ENCODE assay signal across 10 cellular contexts in genomic region chr14:65949711-65950516, GRCh38.
A peak's percentile ranks its signal among the peaks of the same experiment; 100 is the strongest.
DNase-seq lines count a peak whose midpoint lies in the region; ATAC-seq and TF ChIP-seq lines count a peak whose summit lies in the region.
"Had no signal": no experiment of that assay in that cellular context is flagged by ENCODE, and none has a peak within 500 bp of the region (broad histone marks: within the 10 kb centered on the region; RNA-seq: fewer than 3 reads in every experiment).

No MANE protein-coding gene starts in this region.

- TF ChIP-seq POLR2A in vagina (IDR thresholded peaks at IDR 0.05) = no peak

- H3K4me3 Mint-ChIP-seq in effector memory CD8-positive, alpha-beta T cell = peak overlapping the region; percentile 26 to 46
- H3K4me3 Mint-ChIP-seq: IgD-negative memory B cell had no signal

- H3K27ac ChIP-seq in RWPE2 (ENCODE audit: poor library complexity, severe bottlenecking) = no peak overlapping the region
- no peak overlapping the region for H3K27ac ChIP-seq in SJCRH30
- no peak overlapping the region for H3K27ac ChIP-seq in vagina
- H3K27ac ChIP-seq: dorsolateral prefrontal cortex had no signal

- H3K4me3 ChIP-seq in RWPE2 (ENCODE audit: severe bottlenecking) = no peak overlapping the region
- H3K4me3 ChIP-seq in SJCRH30 = no peak overlapping the region
- H3K4me3 ChIP-seq in vagina = no peak overlapping the region
- H3K4me3 ChIP-seq: dorsolateral prefrontal cortex had no signal

- ATAC-seq in GM18858 (IDR thresholded peaks at IDR 0.05; ENCODE audit: unreplicated experiment) (peak; percentile 65), HG03135 (IDR thresholded peaks at IDR 0.05; ENCODE audit: unreplicated experiment) (peak; percentile 64), RWPE2 (ENCODE audit: low read depth) (peak; percentile 65), HG02884 (IDR thresholded peaks at IDR 0.05; ENCODE audit: unreplicated experiment) (no peak)
- peak; percentile 36 for ATAC-seq in effector memory CD8-positive, alpha-beta T cell (replicated peaks)

- H3K9me3 Mint-ChIP-seq in effector memory CD8-positive, alpha-beta T cell = no peaks in the 10 kb centered on the region
- H3K9me3 Mint-ChIP-seq: IgD-negative memory B cell had no signal

- no peak for TF ChIP-seq CTCF in RWPE2 (IDR thresholded peaks at IDR 0.05; ENCODE audit: poor library complexity, severe bottlenecking)
- TF ChIP-seq CTCF in vagina (IDR thresholded peaks at IDR 0.05) = no peak

- no peaks in the 10 kb centered on the region for H3K9me3 ChIP-seq in RWPE2 (ENCODE audit: severe bottlenecking)
- H3K9me3 ChIP-seq in SJCRH30 (replicated peaks) = no peaks in the 10 kb centered on the region
- no peaks in the 10 kb centered on the region for H3K9me3 ChIP-seq in vagina

- intact Hi-C loops in vagina (cut with DNase I) = loop anchor here (10.0 kb wide), 1 partner anchor 795 kb away; no protein-coding TSS in a partner anchor

- no peaks in the 10 kb centered on the region for H3K27me3 Mint-ChIP-seq in effector memory CD8-positive, alpha-beta T cell

- peak overlapping the region; percentile 14 to 75 for H3K27ac Mint-ChIP-seq in effector memory CD8-positive, alpha-beta T cell
- H3K27ac Mint-ChIP-seq: IgD-negative memory B cell had no signal

- no peaks in the 10 kb centered on the region for H3K36me3 ChIP-seq in RWPE2 (ENCODE audit: low read depth)
- H3K36me3 ChIP-seq in SJCRH30 = no peaks in the 10 kb centered on the region
- no peaks in the 10 kb centered on the region for H3K36me3 ChIP-seq in vagina

- DNase-seq in RWPE2 (ENCODE audit: low spot score) (peak; percentile 77), SJCRH30 (no peak), vagina (ENCODE audit: extremely low spot score in 2 of 2) (no peak)
- DNase-seq in effector memory CD8-positive, alpha-beta T cell = no peak
- peak; percentile 28 to 46 for DNase-seq in stimulated activated CD4-positive, alpha-beta T cell treated with anti-CD3 and anti-CD28 coated beads, Interleukin-4, amount 100 ng/mL, for 48 hours (ENCODE audit: low read depth in 2 of 2)

- H3K36me3 Mint-ChIP-seq in effector memory CD8-positive, alpha-beta T cell (ENCODE audit: insufficient read depth) = peaks cover 4% of the 10 kb centered on the region
- H3K36me3 Mint-ChIP-seq: IgD-negative memory B cell had no signal

- peaks cover 24 to 33% of the 10 kb centered on the region in 2 donors for H3K4me1 Mint-ChIP-seq in effector memory CD8-positive, alpha-beta T cell (ENCODE audit: low read depth in 2 of 2)
- H3K4me1 Mint-ChIP-seq: IgD-negative memory B cell had no signal

- H3K4me1 ChIP-seq in RWPE2 (ENCODE audit: insufficient read depth, poor library complexity, severe bottlenecking) (peaks cover 2% of the 10 kb centered on the region), SJCRH30 (no peaks in the 10 kb centered on the region), vagina (no peaks in the 10 kb centered on the region)

- H3K27me3 ChIP-seq in RWPE2 (ENCODE audit: insufficient read depth, poor library complexity, severe bottlenecking) (no peaks in the 10 kb centered on the region), SJCRH30 (no peaks in the 10 kb centered on the region), vagina (no peaks in the 10 kb centered on the region)

Comparison
In these comparisons a context has a peak if more than half of its experiments do, and no peak if none do; other contexts are left out.
1. DNase-seq: peak in RWPE2 (single experiment) and stimulated activated CD4-positive, alpha-beta T cell treated with anti-CD3 and anti-CD28 coated beads, Interleukin-4, amount 100 ng/mL, for 48 hours (2 of 2); none in effector memory CD8-positive, alpha-beta T cell (0 of 3), SJCRH30 (0 of 2) and vagina (0 of 2).